In the genomic region with DNA sequence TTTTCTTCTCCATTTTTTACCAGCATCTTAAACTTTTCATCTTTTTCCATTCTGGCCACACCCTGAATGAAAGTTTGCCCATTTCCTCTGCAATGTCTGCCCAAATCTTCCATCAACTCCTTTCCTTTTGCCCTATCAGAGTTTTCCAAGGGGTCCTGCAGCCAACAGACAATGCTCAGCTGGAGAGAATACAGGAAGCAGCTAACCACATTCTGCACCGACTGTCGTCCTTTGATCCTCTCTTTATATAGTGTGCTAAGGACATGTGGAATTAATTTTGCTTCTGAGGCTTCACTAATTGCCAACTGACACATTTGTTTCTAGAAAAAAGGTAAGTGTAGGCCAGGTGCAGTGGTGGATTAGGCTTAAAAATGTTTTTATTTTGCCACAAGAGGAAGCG, we compare ENCODE assay signal across 1 cellular context.
TF ChIP-seq lines count a peak whose summit lies in the region.

No MANE protein-coding gene starts in this region.

TF ChIP-seq in GM23338, 12 proteins besides CTCF, POLR2A, EP300 and RAD21 (continued from another document):
- TF ChIP-seq, protein P1, sequence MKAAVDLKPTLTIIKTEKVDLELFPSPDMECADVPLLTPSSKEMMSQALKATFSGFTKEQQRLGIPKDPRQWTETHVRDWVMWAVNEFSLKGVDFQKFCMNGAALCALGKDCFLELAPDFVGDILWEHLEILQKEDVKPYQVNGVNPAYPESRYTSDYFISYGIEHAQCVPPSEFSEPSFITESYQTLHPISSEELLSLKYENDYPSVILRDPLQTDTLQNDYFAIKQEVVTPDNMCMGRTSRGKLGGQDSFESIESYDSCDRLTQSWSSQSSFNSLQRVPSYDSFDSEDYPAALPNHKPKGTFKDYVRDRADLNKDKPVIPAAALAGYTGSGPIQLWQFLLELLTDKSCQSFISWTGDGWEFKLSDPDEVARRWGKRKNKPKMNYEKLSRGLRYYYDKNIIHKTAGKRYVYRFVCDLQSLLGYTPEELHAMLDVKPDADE (IDR thresholded peaks at IDR 0.05) = no peak
- TF ChIP-seq ZNF331 (CRISPR knock-in tag; IDR thresholded peaks at IDR 0.05; ENCODE audit: low read depth) = no peak
- TF ChIP-seq EZH2phosphoT487 (IDR thresholded peaks at IDR 0.05; ENCODE audit: unreplicated experiment) = no peak
- TF ChIP-seq, protein P2, sequence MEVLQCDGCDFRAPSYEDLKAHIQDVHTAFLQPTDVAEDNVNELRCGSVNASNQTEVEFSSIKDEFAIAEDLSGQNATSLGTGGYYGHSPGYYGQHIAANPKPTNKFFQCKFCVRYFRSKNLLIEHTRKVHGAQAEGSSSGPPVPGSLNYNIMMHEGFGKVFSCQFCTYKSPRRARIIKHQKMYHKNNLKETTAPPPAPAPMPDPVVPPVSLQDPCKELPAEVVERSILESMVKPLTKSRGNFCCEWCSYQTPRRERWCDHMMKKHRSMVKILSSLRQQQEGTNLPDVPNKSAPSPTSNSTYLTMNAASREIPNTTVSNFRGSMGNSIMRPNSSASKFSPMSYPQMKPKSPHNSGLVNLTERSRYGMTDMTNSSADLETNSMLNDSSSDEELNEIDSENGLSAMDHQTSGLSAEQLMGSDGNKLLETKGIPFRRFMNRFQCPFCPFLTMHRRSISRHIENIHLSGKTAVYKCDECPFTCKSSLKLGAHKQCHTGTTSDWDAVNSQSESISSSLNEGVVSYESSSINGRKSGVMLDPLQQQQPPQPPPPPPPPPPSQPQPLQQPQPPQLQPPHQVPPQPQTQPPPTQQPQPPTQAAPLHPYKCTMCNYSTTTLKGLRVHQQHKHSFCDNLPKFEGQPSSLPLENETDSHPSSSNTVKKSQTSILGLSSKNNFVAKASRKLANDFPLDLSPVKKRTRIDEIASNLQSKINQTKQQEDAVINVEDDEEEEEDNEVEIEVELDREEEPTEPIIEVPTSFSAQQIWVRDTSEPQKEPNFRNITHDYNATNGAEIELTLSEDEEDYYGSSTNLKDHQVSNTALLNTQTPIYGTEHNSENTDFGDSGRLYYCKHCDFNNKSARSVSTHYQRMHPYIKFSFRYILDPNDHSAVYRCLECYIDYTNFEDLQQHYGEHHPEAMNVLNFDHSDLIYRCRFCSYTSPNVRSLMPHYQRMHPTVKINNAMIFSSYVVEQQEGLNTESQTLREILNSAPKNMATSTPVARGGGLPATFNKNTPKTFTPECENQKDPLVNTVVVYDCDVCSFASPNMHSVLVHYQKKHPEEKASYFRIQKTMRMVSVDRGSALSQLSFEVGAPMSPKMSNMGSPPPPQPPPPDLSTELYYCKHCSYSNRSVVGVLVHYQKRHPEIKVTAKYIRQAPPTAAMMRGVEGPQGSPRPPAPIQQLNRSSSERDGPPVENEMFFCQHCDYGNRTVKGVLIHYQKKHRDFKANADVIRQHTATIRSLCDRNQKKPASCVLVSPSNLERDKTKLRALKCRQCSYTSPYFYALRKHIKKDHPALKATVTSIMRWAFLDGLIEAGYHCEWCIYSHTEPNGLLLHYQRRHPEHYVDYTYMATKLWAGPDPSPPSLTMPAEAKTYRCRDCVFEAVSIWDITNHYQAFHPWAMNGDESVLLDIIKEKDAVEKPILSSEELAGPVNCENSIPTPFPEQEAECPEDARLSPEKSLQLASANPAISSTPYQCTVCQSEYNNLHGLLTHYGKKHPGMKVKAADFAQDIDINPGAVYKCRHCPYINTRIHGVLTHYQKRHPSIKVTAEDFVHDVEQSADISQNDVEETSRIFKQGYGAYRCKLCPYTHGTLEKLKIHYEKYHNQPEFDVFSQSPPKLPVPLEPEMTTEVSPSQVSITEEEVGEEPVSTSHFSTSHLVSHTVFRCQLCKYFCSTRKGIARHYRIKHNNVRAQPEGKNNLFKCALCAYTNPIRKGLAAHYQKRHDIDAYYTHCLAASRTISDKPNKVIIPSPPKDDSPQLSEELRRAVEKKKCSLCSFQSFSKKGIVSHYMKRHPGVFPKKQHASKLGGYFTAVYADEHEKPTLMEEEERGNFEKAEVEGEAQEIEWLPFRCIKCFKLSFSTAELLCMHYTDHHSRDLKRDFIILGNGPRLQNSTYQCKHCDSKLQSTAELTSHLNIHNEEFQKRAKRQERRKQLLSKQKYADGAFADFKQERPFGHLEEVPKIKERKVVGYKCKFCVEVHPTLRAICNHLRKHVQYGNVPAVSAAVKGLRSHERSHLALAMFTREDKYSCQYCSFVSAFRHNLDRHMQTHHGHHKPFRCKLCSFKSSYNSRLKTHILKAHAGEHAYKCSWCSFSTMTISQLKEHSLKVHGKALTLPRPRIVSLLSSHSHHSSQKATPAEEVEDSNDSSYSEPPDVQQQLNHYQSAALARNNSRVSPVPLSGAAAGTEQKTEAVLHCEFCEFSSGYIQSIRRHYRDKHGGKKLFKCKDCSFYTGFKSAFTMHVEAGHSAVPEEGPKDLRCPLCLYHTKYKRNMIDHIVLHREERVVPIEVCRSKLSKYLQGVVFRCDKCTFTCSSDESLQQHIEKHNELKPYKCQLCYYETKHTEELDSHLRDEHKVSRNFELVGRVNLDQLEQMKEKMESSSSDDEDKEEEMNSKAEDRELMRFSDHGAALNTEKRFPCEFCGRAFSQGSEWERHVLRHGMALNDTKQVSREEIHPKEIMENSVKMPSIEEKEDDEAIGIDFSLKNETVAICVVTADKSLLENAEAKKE (CRISPR knock-in tag; IDR thresholded peaks at IDR 0.05) = no peak
- TF ChIP-seq, protein P3, sequence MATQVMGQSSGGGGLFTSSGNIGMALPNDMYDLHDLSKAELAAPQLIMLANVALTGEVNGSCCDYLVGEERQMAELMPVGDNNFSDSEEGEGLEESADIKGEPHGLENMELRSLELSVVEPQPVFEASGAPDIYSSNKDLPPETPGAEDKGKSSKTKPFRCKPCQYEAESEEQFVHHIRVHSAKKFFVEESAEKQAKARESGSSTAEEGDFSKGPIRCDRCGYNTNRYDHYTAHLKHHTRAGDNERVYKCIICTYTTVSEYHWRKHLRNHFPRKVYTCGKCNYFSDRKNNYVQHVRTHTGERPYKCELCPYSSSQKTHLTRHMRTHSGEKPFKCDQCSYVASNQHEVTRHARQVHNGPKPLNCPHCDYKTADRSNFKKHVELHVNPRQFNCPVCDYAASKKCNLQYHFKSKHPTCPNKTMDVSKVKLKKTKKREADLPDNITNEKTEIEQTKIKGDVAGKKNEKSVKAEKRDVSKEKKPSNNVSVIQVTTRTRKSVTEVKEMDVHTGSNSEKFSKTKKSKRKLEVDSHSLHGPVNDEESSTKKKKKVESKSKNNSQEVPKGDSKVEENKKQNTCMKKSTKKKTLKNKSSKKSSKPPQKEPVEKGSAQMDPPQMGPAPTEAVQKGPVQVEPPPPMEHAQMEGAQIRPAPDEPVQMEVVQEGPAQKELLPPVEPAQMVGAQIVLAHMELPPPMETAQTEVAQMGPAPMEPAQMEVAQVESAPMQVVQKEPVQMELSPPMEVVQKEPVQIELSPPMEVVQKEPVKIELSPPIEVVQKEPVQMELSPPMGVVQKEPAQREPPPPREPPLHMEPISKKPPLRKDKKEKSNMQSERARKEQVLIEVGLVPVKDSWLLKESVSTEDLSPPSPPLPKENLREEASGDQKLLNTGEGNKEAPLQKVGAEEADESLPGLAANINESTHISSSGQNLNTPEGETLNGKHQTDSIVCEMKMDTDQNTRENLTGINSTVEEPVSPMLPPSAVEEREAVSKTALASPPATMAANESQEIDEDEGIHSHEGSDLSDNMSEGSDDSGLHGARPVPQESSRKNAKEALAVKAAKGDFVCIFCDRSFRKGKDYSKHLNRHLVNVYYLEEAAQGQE (IDR thresholded peaks at IDR 0.05; ENCODE audit: unreplicated experiment) = no peak
- TF ChIP-seq STAT1 (IDR thresholded peaks at IDR 0.05; ENCODE audit: unreplicated experiment) = no peak
- no peak for TF ChIP-seq EZH2 (IDR thresholded peaks at IDR 0.05; ENCODE audit: low read depth, unreplicated experiment)
- no peak for TF ChIP-seq NANOG (IDR thresholded peaks at IDR 0.05; ENCODE audit: borderline replicate concordance)
- no peak for TF ChIP-seq JUNB (IDR thresholded peaks at IDR 0.05; ENCODE audit: unreplicated experiment)
- no peak for TF ChIP-seq CREB1 (CRISPR knock-in tag; IDR thresholded peaks at IDR 0.05; ENCODE audit: low read depth)
- no peak for TF ChIP-seq ZNF114 (CRISPR knock-in tag; IDR thresholded peaks at IDR 0.05)
